In the genomic region with DNA sequence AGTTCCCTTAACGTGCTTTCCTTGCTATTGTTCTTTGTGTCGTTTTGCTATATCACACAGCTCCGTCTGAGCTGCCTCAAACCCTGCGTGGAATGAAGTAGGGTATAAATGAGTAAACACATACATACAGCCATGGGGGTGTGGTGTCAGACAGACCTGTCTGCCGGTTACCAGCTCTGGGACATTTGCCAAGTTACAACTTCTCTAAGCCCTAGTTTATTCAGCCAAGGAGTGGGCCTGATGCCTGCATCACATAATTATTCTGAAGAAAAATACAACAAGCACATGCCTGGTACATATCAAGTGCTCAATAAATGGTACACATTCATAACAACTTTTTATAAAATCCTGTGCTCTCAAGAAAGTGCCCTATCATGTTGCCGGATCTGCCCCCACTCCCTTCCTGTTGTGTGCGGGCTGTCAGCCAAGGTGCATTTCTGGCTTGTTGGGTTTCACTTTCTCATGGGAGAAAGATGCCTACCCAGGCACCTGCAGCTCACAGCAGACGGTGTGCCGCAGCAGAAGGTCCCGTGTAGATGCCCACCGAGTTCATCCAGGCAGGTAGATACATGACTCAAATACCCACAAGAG, we compare ENCODE assay signal across 8 cellular contexts. TPM values are rescaled to one million over a fixed set of nuclear protein-coding genes. Genes with fewer than 3 reads are reported as not detected.
A peak's percentile ranks its signal among the peaks of the same experiment; 100 is the strongest.
DNase-seq lines count a peak whose midpoint lies in the region; ATAC-seq and TF ChIP-seq lines count a peak whose summit lies in the region.

No MANE protein-coding gene starts in this region.

- H3K79me2 ChIP-seq in GM23248 (ENCODE audit: insufficient read depth) (no peaks in the 10 kb centered on the region), H9 (ENCODE audit: insufficient read depth, low read length) (no peaks in the 10 kb centered on the region)

- H3K4me3 Mint-ChIP-seq in natural killer cell (peak overlapping the region; percentile 78), H9 (no peak overlapping the region)

- H2BK5ac ChIP-seq in H9 (ENCODE audit: insufficient read length, low read length) = no peak overlapping the region

- no peak overlapping the region for H3K56ac ChIP-seq in H9 (ENCODE audit: insufficient read length, low read depth, low read length)

- H3K36me3 ChIP-seq in GM23248 (ENCODE audit: low read depth) = no peaks in the 10 kb centered on the region

- H3K9me3 Mint-ChIP-seq in natural killer cell (no peaks in the 10 kb centered on the region), H9 (no peaks in the 10 kb centered on the region)

- H3K4me2 ChIP-seq in GM23248 (ENCODE audit: unreplicated experiment) = no peak overlapping the region
- H3K4me2 ChIP-seq in H9 (ENCODE audit: insufficient read depth, insufficient read length, low read length) = no peak overlapping the region

- no peak overlapping the region for H2BK12ac ChIP-seq in H9 (ENCODE audit: insufficient read length, low read depth, low read length)

- H3K14ac ChIP-seq in H9 (ENCODE audit: insufficient read depth, low read length) = no peak overlapping the region

- CTCF ChIA-PET in RWPE1 (lab: Yijun Ruan, JAX) = interaction anchor here (0.7 kb wide), 1 partner anchor 21 kb away, joined by 3 read pairs; no protein-coding TSS in a partner anchor

- no peak overlapping the region for H4K8ac ChIP-seq in H9 (replicated peaks; ENCODE audit: insufficient read length, low read depth, low read length)

- no peak overlapping the region for H2BK20ac ChIP-seq in H9 (ENCODE audit: low read depth, low read length, poor library complexity, severe bottlenecking)

- TF ChIP-seq CTCF in RWPE1 (conservative IDR thresholded peaks at IDR 0.05; ENCODE audit: low read depth) = no peak
- no peak for TF ChIP-seq CTCF in natural killer cell (IDR thresholded peaks at IDR 0.05)
- no peak for TF ChIP-seq CTCF in H9 (conservative IDR thresholded peaks at IDR 0.05)

- no peak overlapping the region for H3T11ph ChIP-seq in H9 (ENCODE audit: low read length)

- no peaks in the 10 kb centered on the region for H3F3A ChIP-seq in GM23248 (ENCODE audit: insufficient read depth)

- 64 to 66% methylated on average over 11 of the region's 11 CpGs for WGBS in GM23248 (ENCODE audit: low coverage in 1 of 2, low lambda C conversion rate in 2 of 2, missing lambda C conversion rate in 2 of 2), 2 experiments
- WGBS in H9 (ENCODE audit: extremely low coverage, insufficient read length, low lambda C conversion rate) = no CpG with 5 or more reads among the region's 11 CpGs

- no peak overlapping the region for H4K91ac ChIP-seq in H9 (ENCODE audit: insufficient read length, low read depth, low read length)

- H3K27me3 Mint-ChIP-seq in natural killer cell (ENCODE audit: low read depth in 2 of 2) = no peaks in the 10 kb centered on the region
- peaks cover 5% of the 10 kb centered on the region for H3K27me3 Mint-ChIP-seq in H9 (ENCODE audit: low read depth)

- H3K4me1 Mint-ChIP-seq in natural killer cell = peaks cover 28% of the 10 kb centered on the region in 2 donors
- peaks cover 10 to 12% of the 10 kb centered on the region in 2 experiments for H3K4me1 Mint-ChIP-seq in H9

- peak overlapping the region; percentile 87 for H3K27ac Mint-ChIP-seq in natural killer cell
- no peak overlapping the region for H3K27ac Mint-ChIP-seq in H9

- H3K18ac ChIP-seq in H9 (ENCODE audit: insufficient read length, low read depth, low read length) = no peak overlapping the region

- no peak overlapping the region for H3K9ac ChIP-seq in GM23248
- no peak overlapping the region for H3K9ac ChIP-seq in H9 (ENCODE audit: extremely low read depth, insufficient read length, low read length)

- intact Hi-C loops in natural killer cell (cut with micrococcal nuclease) = no loop called here

- H3K36me3 Mint-ChIP-seq in natural killer cell = no peaks in the 10 kb centered on the region
- H3K36me3 Mint-ChIP-seq in H9 (ENCODE audit: insufficient read depth in 1 of 3, low read depth in 3 of 3) = no peaks in the 10 kb centered on the region

- in situ Hi-C loops in GM23248 (cut with MboI) = no loop called here

- no peak overlapping the region for H2AK5ac ChIP-seq in H9 (ENCODE audit: insufficient read length, low read length)

- no peak overlapping the region for H2BK15ac ChIP-seq in H9 (ENCODE audit: low read depth, low read length)

- no peak overlapping the region for H4K5ac ChIP-seq in H9 (ENCODE audit: insufficient read length, low read depth, low read length)

- no peak overlapping the region for H3K4ac ChIP-seq in H9 (ENCODE audit: low read depth, low read length)

- POLR2A ChIA-PET in RWPE1 (lab: Yijun Ruan, JAX; ENCODE audit: low non-redundant PET) = no interaction called here

- peaks cover 10% of the 10 kb centered on the region; the same call in 1 of the 2 replicates for H3K27me3 ChIP-seq in GM23248 (replicated peaks; ENCODE audit: insufficient read depth)
- no peaks in the 10 kb centered on the region for H3K27me3 ChIP-seq in H9 (ENCODE audit: insufficient read depth, low read length)

- H3K9me3 ChIP-seq in GM23248 (ENCODE audit: low read depth) (no peaks in the 10 kb centered on the region), H9 (ENCODE audit: control insufficient read depth, low read depth, low read length) (no peaks in the 10 kb centered on the region)

- H3K27ac ChIP-seq in RWPE1 = no peak overlapping the region
- H3K27ac ChIP-seq in GM23248 = no peak overlapping the region
- H3K27ac ChIP-seq in H9 (ENCODE audit: insufficient read length, low read depth, low read length) = no peak overlapping the region

- H4K20me1 ChIP-seq in GM23248 (ENCODE audit: insufficient read depth) = no peaks in the 10 kb centered on the region
- H4K20me1 ChIP-seq in H9 (ENCODE audit: control insufficient read depth, insufficient read depth, insufficient read length) = no peaks in the 10 kb centered on the region

- H2AFZ ChIP-seq in GM23248 (no peak overlapping the region), H9 (ENCODE audit: low read length) (no peak overlapping the region)

- H3K79me1 ChIP-seq in H9 (ENCODE audit: insufficient read depth, low read depth, low read length, poor library complexity, severe bottlenecking) = no peaks in the 10 kb centered on the region

- no peak overlapping the region for H2BK120ac ChIP-seq in H9 (ENCODE audit: low read depth, low read length, poor library complexity, severe bottlenecking)

- DNase-seq in DMS 273 (lab: John Stamatoyannopoulos, UW; ENCODE audit: unreplicated experiment) (peak; percentile 76), DMS 273 treated with DMSO at 0.1 percent for 48 hours (lab: John Stamatoyannopoulos, UW) (no peak), RWPE1 (ENCODE audit: low spot score) (peak; percentile 74), natural killer cell (peak; percentile 28), GM23248 (no peak), H9 (no peak)
- peak; percentile 75 for DNase-seq in activated naive CD4-positive, alpha-beta T cell treated with Interleukin-2 at 50 U/mL for 16 hours

- H3K4me3 ChIP-seq in GM23248 = no peak overlapping the region

- H3K23ac ChIP-seq in H9 (ENCODE audit: insufficient read length, low read depth, low read length) = no peak overlapping the region

- peak; percentile 85 for ATAC-seq in HG03354 (IDR thresholded peaks at IDR 0.05; ENCODE audit: poor library complexity, severe bottlenecking, unreplicated experiment)
- ATAC-seq in natural killer cell = peak; percentile 74 to 83 (median 80)

- no peaks in the 10 kb centered on the region for H3K9me2 ChIP-seq in GM23248 (ENCODE audit: insufficient read depth)

- H3K4me1 ChIP-seq in GM23248 (ENCODE audit: insufficient read depth) = 0 out of 2 replicates have a peak, but pooled peaks cover 9% of the 10 kb centered on the region
- no peaks in the 10 kb centered on the region for H3K4me1 ChIP-seq in H9 (ENCODE audit: insufficient read depth, low read length)

- no peaks in the 10 kb centered on the region for H3K23me2 ChIP-seq in H9 (ENCODE audit: insufficient read length, low read depth, low read length, poor library complexity, severe bottlenecking)

RNA-seq across cellular contexts. Expression of gene SMPD3, which starts 30.5 kb away (rescaled TPM):
- total RNA-seq in natural killer cell (10 to 100 TPM in 1 of 3 donors, 1 to 10 TPM in 2; 2.4 to 13.3 (median 3.2) TPM), H9 (2021) (0.70 and 0.94 TPM in 2 replicates)
- total RNA-seq in GM23248 (2014; rRNA removed; shearing (Covaris generic)) = 0.32 TPM in 1 of 2 replicates, not detected in the other
- 0.24 and 0.32 TPM in 2 replicates for polyA plus RNA-seq in GM23248 (2016; fragmentation: Nextera tagmentation; extraction: Ambion mirVana)

Comparison
In these comparisons a context has a peak if more than half of its experiments do, and no peak if none do; other contexts are left out.
1. DNase-seq: peak in DMS 273 (single experiment), RWPE1 (single experiment), activated naive CD4-positive, alpha-beta T cell treated with Interleukin-2 at 50 U/mL for 16 hours (single experiment) and natural killer cell (single experiment); none in DMS 273 treated with DMSO at 0.1 percent for 48 hours (single experiment), GM23248 (single experiment) and H9 (single experiment).
2. H3K27ac Mint-ChIP-seq: peak in natural killer cell (2 of 2); none in H9 (0 of 3).